17 cellular contexts compared by ENCODE assay signal in the genomic region with DNA sequence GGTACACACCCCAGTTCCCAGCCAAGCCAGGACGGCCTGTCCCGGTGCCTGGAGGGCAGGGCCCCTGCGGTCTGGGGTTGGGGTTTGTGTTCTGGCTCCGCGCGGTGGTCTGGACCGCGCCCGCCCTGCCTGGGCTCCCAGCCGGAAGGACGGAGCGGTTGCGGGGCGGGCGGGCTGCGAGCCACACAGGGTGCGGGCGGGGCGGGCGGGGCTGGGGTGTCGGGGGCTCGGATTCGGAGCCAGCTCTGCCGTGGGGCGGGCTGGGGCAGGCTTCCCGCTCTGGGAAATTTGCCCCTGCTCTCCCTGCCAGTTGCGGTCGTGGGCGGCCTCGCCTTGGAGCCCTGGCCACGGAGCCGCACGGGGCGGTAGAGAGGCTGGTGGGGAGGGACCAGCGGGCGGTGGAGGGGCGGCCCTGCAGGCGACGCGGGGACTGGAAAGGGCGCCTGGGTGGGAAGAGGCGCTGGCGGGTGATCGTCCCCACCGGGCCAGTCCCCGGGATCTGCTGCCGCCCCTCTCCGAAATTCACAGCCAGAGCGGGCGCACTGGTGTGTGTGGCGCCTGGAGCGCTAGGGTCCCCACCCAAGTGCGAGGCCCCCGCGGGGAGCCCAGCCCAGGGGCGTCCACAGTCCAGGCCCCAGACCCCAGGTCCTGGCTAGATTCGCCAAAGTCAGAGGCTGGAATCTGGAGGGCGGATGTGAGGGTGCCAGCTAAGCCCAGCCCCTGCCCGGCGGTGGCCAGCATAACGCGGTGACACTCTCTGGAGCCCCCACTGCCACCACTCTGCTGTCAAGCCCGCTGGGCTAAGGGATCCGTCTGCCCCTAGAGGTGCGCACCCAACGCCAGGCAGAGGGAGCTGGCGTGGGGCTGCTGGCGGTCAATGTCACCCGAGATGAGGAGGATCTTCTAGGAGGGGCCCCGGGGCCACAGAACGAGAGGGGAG. TPM values are rescaled to one million over a fixed set of nuclear protein-coding genes. Genes with fewer than 3 reads are reported as not detected.
DNase-seq lines count a peak whose midpoint lies in the region; ATAC-seq and TF ChIP-seq lines count a peak whose summit lies in the region.
"Had no signal": no experiment of that assay in that cellular context is flagged by ENCODE, and none has a peak within 500 bp of the region (broad histone marks: within the 10 kb centered on the region; RNA-seq: fewer than 3 reads in every experiment).

No MANE protein-coding gene starts in this region.

- intact Hi-C loops in left cardiac atrium (cut with DNase I) (no loop called here), posterior cingulate gyrus (cut with DNase I) (no loop called here)

- H3K9me3 Mint-ChIP-seq in WTC11, result peaks cover 42% of the 10 kb centered on the region

- peaks cover 44% of the 10 kb centered on the region for H3K36me3 Mint-ChIP-seq in WTC11

- no peaks in the 10 kb centered on the region for H3K36me3 ChIP-seq in urinary bladder (ENCODE audit: insufficient read depth)
- H3K36me3 ChIP-seq: BLaER1 treated with 17β-estradiol and CSF1 and Interleukin-3, amounts not matched to agents 10 nM and 100 nM had no signal

- DNase-seq in astrocyte of the hippocampus (ENCODE audit: low read depth, low spot score), result peak; percentile 16
- DNase-seq in left cardiac atrium, result peak; percentile 60
- DNase-seq in posterior cingulate gyrus, result peak in 6 of 10 donors; percentile 41 to 87 (median 60)
- DNase-seq in WTC11 (ENCODE audit: low spot score), result no peak
- DNase-seq in GM10266 (ENCODE audit: extremely low spot score), result no peak
- DNase-seq: activated CD4-positive, alpha-beta T cell treated with anti-CD3 and anti-CD28 coated beads, Interleukin-2, amount 50 U/mL, for 1 hour; activated T-cell treated with anti-CD3 and anti-CD28 coated beads, Interleukin-2, amount 50 U/mL, for 72 hours; DMS53; GOT3; islet precursor cell; MV-4-11; T-helper 9 cell had no signal

- no peak overlapping the region for H3K27ac ChIP-seq in urinary bladder (ENCODE audit: low read depth)
- H3K27ac ChIP-seq: BLaER1 treated with 17β-estradiol and CSF1 and Interleukin-3, amounts not matched to agents 10 nM and 100 nM had no signal

- no peaks in the 10 kb centered on the region for H3K4me1 Mint-ChIP-seq in WTC11

- ATAC-seq in left cardiac atrium (peak; percentile 86), WTC11 (no peak), GM21529 (IDR thresholded peaks at IDR 0.05; ENCODE audit: unreplicated experiment) (no peak)
- ATAC-seq: activated T-cell treated with anti-CD3 and anti-CD28 coated beads, Interleukin-2, amount 50 U/mL, for 72 hours had no signal

- no peak for TF ChIP-seq CTCF in WTC11 (IDR thresholded peaks at IDR 0.05)
- TF ChIP-seq CTCF in GM10266 (IDR thresholded peaks at IDR 0.05; ENCODE audit: control insufficient read depth, insufficient read depth, low read depth, missing control alignments), result no peak

- H3K4me1 ChIP-seq in urinary bladder (ENCODE audit: insufficient read depth), result no peaks in the 10 kb centered on the region
- H3K4me1 ChIP-seq: BLaER1 treated with 17β-estradiol and CSF1 and Interleukin-3, amounts not matched to agents 10 nM and 100 nM had no signal

- POLR2A ChIA-PET in WTC11 (lab: Charles Lee), result no interaction called here

- 4% methylated on average over 70 of the region's 71 CpGs for WGBS in urinary bladder

- H3K27me3 Mint-ChIP-seq in WTC11 (ENCODE audit: low read depth), result peaks cover 8% of the 10 kb centered on the region
- H3K27me3 Mint-ChIP-seq: progenitor cell of endocrine pancreas had no signal

- H3K4me3 Mint-ChIP-seq in WTC11, result no peak overlapping the region
- H3K4me3 Mint-ChIP-seq: activated T-cell treated with anti-CD3 and anti-CD28 coated beads, Interleukin-2, amount 50 U/mL, for 72 hours had no signal

- no peak overlapping the region for H3K27ac Mint-ChIP-seq in WTC11
- H3K27ac Mint-ChIP-seq: activated T-cell treated with anti-CD3 and anti-CD28 coated beads, Interleukin-2, amount 50 U/mL, for 72 hours; progenitor cell of endocrine pancreas had no signal

- peak overlapping the region; percentile 7 for H3K4me3 ChIP-seq in urinary bladder (ENCODE audit: low read depth, low read length)
- H3K4me3 ChIP-seq: BLaER1 treated with 17β-estradiol and CSF1 and Interleukin-3, amounts not matched to agents 10 nM and 100 nM had no signal

- CTCF ChIA-PET in WTC11 (lab: Charles Lee), result no interaction called here

TF ChIP-seq in WTC11, 78 proteins besides CTCF, POLR2A, EP300 and RAD21 (continues in another document):
- no peak for TF ChIP-seq ZNF121 (CRISPR knock-in tag; IDR thresholded peaks at IDR 0.05)
- TF ChIP-seq E2F1 (CRISPR knock-in tag; IDR thresholded peaks at IDR 0.05), result no peak
- TF ChIP-seq SP1 (CRISPR knock-in tag; conservative IDR thresholded peaks at IDR 0.05), result no peak
- TF ChIP-seq ZNF416 (CRISPR knock-in tag; IDR thresholded peaks at IDR 0.05), result no peak
- TF ChIP-seq ATF6 (CRISPR knock-in tag; IDR thresholded peaks at IDR 0.05), result no peak
- TF ChIP-seq, protein P1, sequence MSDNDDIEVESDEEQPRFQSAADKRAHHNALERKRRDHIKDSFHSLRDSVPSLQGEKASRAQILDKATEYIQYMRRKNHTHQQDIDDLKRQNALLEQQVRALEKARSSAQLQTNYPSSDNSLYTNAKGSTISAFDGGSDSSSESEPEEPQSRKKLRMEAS (CRISPR knock-in tag; IDR thresholded peaks at IDR 0.05), result no peak
- TF ChIP-seq ZNF425 (CRISPR knock-in tag; conservative IDR thresholded peaks at IDR 0.05), result no peak
- no peak for TF ChIP-seq NFE2L1 (CRISPR knock-in tag; IDR thresholded peaks at IDR 0.05)
- no peak for TF ChIP-seq TCF7 (CRISPR knock-in tag; IDR thresholded peaks at IDR 0.05; ENCODE audit: low read depth)
- TF ChIP-seq ZNF671 (CRISPR knock-in tag; IDR thresholded peaks at IDR 0.05), result no peak
- no peak for TF ChIP-seq ATF1 (CRISPR knock-in tag; IDR thresholded peaks at IDR 0.05)
- TF ChIP-seq ZNF232 (CRISPR knock-in tag; IDR thresholded peaks at IDR 0.05), result no peak
- TF ChIP-seq SMAD3 (CRISPR knock-in tag; IDR thresholded peaks at IDR 0.05; ENCODE audit: borderline replicate concordance), result no peak
- no peak for TF ChIP-seq HMGXB4 (CRISPR knock-in tag; IDR thresholded peaks at IDR 0.05)

RNA-seq across cellular contexts. Expression of gene ZNF492, which starts 11.0 kb away (rescaled TPM):
- total RNA-seq in left cardiac atrium (under 1 TPM; 0.29 to 0.32 TPM), urinary bladder (4.1 TPM), WTC11 (2021) (0.09 to 0.17 TPM (median 0.11 TPM) in 3 replicates)
- 0.23 TPM for polyA plus RNA-seq in urinary bladder
- total RNA-seq: endothelial cell of umbilical vein, progenitor cell of endocrine pancreas had no signal
- polyA plus RNA-seq: endothelial cell of umbilical vein had no signal

Comparison
In these comparisons a context has a peak if more than half of its experiments do, and no peak if none do; other contexts are left out.
1. DNase-seq: peak in astrocyte of the hippocampus (single experiment), left cardiac atrium (single experiment) and posterior cingulate gyrus (6 of 10); none in WTC11 (single experiment) and GM10266 (single experiment).
2. ATAC-seq: peak in left cardiac atrium (2 of 2); none in WTC11 (single experiment) and GM21529 (single experiment).